30 cellular contexts compared by ENCODE assay signal in the genomic region with DNA sequence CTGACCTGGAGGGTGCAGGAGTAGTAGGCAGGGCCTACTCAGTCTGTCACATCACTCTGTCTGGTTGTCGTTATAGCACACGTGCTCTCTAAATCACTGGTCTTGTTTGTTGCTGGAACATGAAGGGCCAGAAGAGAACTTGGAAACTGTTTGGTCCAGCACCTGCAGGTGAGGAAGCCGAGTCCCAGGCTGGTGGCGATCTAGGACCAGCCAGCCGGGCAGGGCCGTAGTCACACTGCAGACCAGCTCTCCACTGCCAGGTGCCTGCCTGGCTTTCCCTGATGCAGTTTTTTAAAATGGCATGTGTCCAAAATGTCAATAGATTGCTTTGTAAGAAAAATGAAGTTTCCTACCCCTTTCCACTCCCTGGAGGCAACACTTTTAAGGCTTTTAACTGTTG.
"Had no signal": no experiment of that assay in that cellular context is flagged by ENCODE, and none has a peak within 500 bp of the region (broad histone marks: within the 10 kb centered on the region; RNA-seq: fewer than 3 reads in every experiment).

No MANE protein-coding gene starts in this region.

- H3K27ac ChIP-seq: heart right ventricle, left lung, lower lobe of right lung, neutrophil, ovary, prostate gland, sigmoid colon, VCaP had no signal

- H3K9me3 Mint-ChIP-seq: activated naive CD4-positive, alpha-beta T cell treated with anti-CD3 and anti-CD28 coated beads, Interleukin-2, amount 10 ng/mL, durations not matched to agents 7 days and 5 days; activated naive CD8-positive, alpha-beta T cell treated with anti-CD3 and anti-CD28 coated beads, Interleukin-2, amount 10 ng/mL, durations not matched to agents 7 days and 5 days; activated T-cell treated with anti-CD3 and anti-CD28 coated beads, Interleukin-2, amount 50 U/mL, for 24 hours; central memory CD8-positive, alpha-beta T cell; dendritic cell treated with granulocyte-macrophage colony-stimulating factor and Interleukin-4, amounts not matched to agents 40 ng/mL and 50 ng/mL, for 4 days; endodermal cell; natural killer cell; stimulated activated memory B cell treated with anti-CD40 and anti-IgM and Interleukin-4, amounts not matched to agents 10 μg/mL and 1 μg/mL and 100 μg/mL, for 72 hours; T-helper 1 cell treated with Interleukin-12 subunit alpha and Interleukin-12 subunit beta and Interleukin-4 antibody, amounts not matched to agents 30 μg/mL and 1 μg/mL, for 36 hours had no signal

- H3K27ac Mint-ChIP-seq: activated naive CD4-positive, alpha-beta T cell treated with anti-CD3 and anti-CD28 coated beads, Interleukin-2, amount 10 ng/mL, durations not matched to agents 7 days and 5 days; activated naive CD8-positive, alpha-beta T cell treated with anti-CD3 and anti-CD28 coated beads, Interleukin-2, amount 10 ng/mL, durations not matched to agents 7 days and 5 days; activated T-cell treated with anti-CD3 and anti-CD28 coated beads, Interleukin-2, amount 50 U/mL, for 24 hours; dendritic cell treated with granulocyte-macrophage colony-stimulating factor and Interleukin-4, amounts not matched to agents 40 ng/mL and 50 ng/mL, for 4 days; endodermal cell; natural killer cell; stimulated activated memory B cell treated with anti-CD40 and anti-IgM and Interleukin-4, amounts not matched to agents 10 μg/mL and 1 μg/mL and 100 μg/mL, for 72 hours; T-helper 1 cell treated with Interleukin-12 subunit alpha and Interleukin-12 subunit beta and Interleukin-4 antibody, amounts not matched to agents 30 μg/mL and 1 μg/mL, for 36 hours had no signal

- H3K27me3 Mint-ChIP-seq: activated naive CD8-positive, alpha-beta T cell treated with anti-CD3 and anti-CD28 coated beads, Interleukin-2, amount 10 ng/mL, durations not matched to agents 7 days and 5 days; activated T-cell treated with anti-CD3 and anti-CD28 coated beads, Interleukin-2, amount 50 U/mL, for 24 hours; central memory CD8-positive, alpha-beta T cell; stimulated activated memory B cell treated with anti-CD40 and anti-IgM and Interleukin-4, amounts not matched to agents 10 μg/mL and 1 μg/mL and 100 μg/mL, for 72 hours had no signal

- H3K27me3 ChIP-seq: heart right ventricle, left lung, neutrophil, ovary, sigmoid colon, testis had no signal

- H3K4me1 Mint-ChIP-seq: stimulated activated memory B cell treated with anti-CD40 and anti-IgM and Interleukin-4, amounts not matched to agents 10 μg/mL and 1 μg/mL and 100 μg/mL, for 72 hours had no signal

- H3K4me1 ChIP-seq: left lung, lower lobe of right lung, prostate gland, sigmoid colon had no signal

- H3K4me3 Mint-ChIP-seq: activated naive CD4-positive, alpha-beta T cell treated with anti-CD3 and anti-CD28 coated beads, Interleukin-2, amount 10 ng/mL, durations not matched to agents 7 days and 5 days; activated naive CD8-positive, alpha-beta T cell treated with anti-CD3 and anti-CD28 coated beads, Interleukin-2, amount 10 ng/mL, durations not matched to agents 7 days and 5 days; activated T-cell treated with anti-CD3 and anti-CD28 coated beads, Interleukin-2, amount 50 U/mL, for 24 hours; central memory CD8-positive, alpha-beta T cell; dendritic cell treated with granulocyte-macrophage colony-stimulating factor and Interleukin-4, amounts not matched to agents 40 ng/mL and 50 ng/mL, for 4 days; endodermal cell; natural killer cell; stimulated activated memory B cell treated with anti-CD40 and anti-IgM and Interleukin-4, amounts not matched to agents 10 μg/mL and 1 μg/mL and 100 μg/mL, for 72 hours; T-helper 1 cell treated with Interleukin-12 subunit alpha and Interleukin-12 subunit beta and Interleukin-4 antibody, amounts not matched to agents 30 μg/mL and 1 μg/mL, for 36 hours had no signal

- DNase-seq: activated CD4-positive, alpha-beta T cell treated with anti-CD3 and anti-CD28 coated beads for 4 hours; activated CD4-positive, alpha-beta T cell treated with anti-CD3 and anti-CD28 coated beads, Interleukin-2, amount 50 U/mL, for 48 hours; activated gamma-delta T cell; activated naive CD4-positive, alpha-beta T cell treated with anti-CD3 and anti-CD28 coated beads, Interleukin-2, amount 10 ng/mL, durations not matched to agents 7 days and 5 days; activated naive CD8-positive, alpha-beta T cell treated with anti-CD3 and anti-CD28 coated beads, Interleukin-2, amount 10 ng/mL, durations not matched to agents 7 days and 5 days; activated T-cell treated with anti-CD3 and anti-CD28 coated beads, Interleukin-2, amount 50 U/mL, for 24 hours; amygdala; endodermal cell; foreskin melanocyte; heart right ventricle; kidney glomerular epithelial cell; left lung; lower lobe of right lung; mesendoderm; natural killer cell; ovary; small intestine; stimulated activated CD4-positive, alpha-beta T cell treated with anti-CD3 and anti-CD28 coated beads, Interleukin-4, amount 100 ng/mL, for 24 hours; T-helper 9 cell; trophoblast cell had no signal

- ATAC-seq: esophagus mucosa; left lung; lower lobe of right lung; natural killer cell; stimulated activated memory B cell treated with anti-CD40 and anti-IgM and Interleukin-4, amounts not matched to agents 10 μg/mL and 1 μg/mL and 100 μg/mL, for 72 hours had no signal

- H3K4me3 ChIP-seq: heart right ventricle, left lung, lower lobe of right lung, ovary, prostate gland, sigmoid colon, testis had no signal

- H3K9me3 ChIP-seq: lower lobe of right lung, neutrophil, ovary, prostate gland, sigmoid colon, testis had no signal

- H3K36me3 ChIP-seq: neutrophil, ovary, prostate gland had no signal

- H3K36me3 Mint-ChIP-seq: activated naive CD8-positive, alpha-beta T cell treated with anti-CD3 and anti-CD28 coated beads, Interleukin-2, amount 10 ng/mL, durations not matched to agents 7 days and 5 days; natural killer cell had no signal
